Comparison of ENCODE assay signal across 8 cellular contexts in the genomic region with DNA sequence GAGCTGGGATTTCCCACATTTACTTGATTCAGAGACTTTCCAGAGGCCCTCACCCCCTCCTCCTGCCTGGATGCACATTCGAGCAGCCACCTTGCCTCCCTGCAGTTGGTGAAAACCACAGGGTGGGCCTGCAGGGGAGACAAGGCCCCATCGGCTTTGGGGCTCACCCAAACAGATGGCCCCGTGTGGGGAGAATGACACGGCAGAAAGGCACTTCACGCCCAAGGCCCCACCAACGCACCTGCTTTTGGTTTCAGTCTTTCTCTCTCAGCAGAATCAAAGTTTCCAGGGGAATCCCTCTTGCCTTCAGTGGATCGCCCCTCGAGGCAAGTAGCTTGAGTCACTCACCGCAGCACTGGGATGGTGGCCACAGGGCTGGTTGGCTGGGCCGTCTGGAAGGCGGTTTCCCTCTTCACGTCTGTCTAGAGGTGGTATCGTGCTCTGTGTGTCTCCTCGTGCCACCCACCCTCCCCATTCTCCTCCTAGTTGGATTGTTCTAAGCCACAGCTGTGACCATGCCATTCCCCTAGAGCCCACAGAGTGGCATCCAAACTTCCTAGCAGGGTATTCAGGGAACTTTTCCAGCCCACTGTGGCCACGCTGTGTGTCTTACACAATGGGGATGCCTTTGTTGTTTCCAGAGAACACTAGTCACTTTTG. TPM values are rescaled to one million over a fixed set of nuclear protein-coding genes. Genes with fewer than 3 reads are reported as not detected.
DNase-seq lines count a peak whose midpoint lies in the region; ATAC-seq and TF ChIP-seq lines count a peak whose summit lies in the region.

No MANE protein-coding gene starts in this region.

- H3K27me3 Mint-ChIP-seq in activated CD8-positive, alpha-beta T cell treated with anti-CD3 and anti-CD28 coated beads for 36 hours: peaks cover 9% of the 10 kb centered on the region
- H3K27me3 Mint-ChIP-seq in stimulated activated naive CD8-positive, alpha-beta T cell treated with anti-CD3 and anti-CD28 coated beads, Interleukin-15, amount 100 ng/mL, for 72 hours: peaks cover 16% of the 10 kb centered on the region

- CTCF ChIA-PET in activated CD8-positive, alpha-beta T cell treated with anti-CD3 and anti-CD28 coated beads for 36 hours (lab: Charles Lee): interaction anchor here (1.2 to 1.5 kb wide), 2 partner anchors 8 to 23 kb away, joined by 3 to 7 read pairs; no protein-coding TSS in a partner anchor

- ATAC-seq in GM19328 (IDR thresholded peaks at IDR 0.05; ENCODE audit: unreplicated experiment) (peak; percentile 80), HG03280 (IDR thresholded peaks at IDR 0.05; ENCODE audit: unreplicated experiment) (peak; percentile 84)
- peak; percentile 82 for ATAC-seq in activated CD8-positive, alpha-beta T cell treated with anti-CD3 and anti-CD28 coated beads for 36 hours
- peak; percentile 94 for ATAC-seq in stimulated activated naive CD8-positive, alpha-beta T cell treated with anti-CD3 and anti-CD28 coated beads, Interleukin-15, amount 100 ng/mL, for 72 hours

- DNase-seq in activated CD8-positive, alpha-beta T cell treated with anti-CD3 and anti-CD28 coated beads for 36 hours: peak; percentile 98
- DNase-seq in inferior parietal cortex (ENCODE audit: extremely low spot score): peak; percentile 58
- peak; percentile 85 to 95 for DNase-seq in stimulated activated naive CD8-positive, alpha-beta T cell treated with anti-CD3 and anti-CD28 coated beads, Interleukin-15, amount 100 ng/mL, for 72 hours
- no peak for DNase-seq in tibial artery
- no peak for DNase-seq in middle frontal gyrus (ENCODE audit: extremely low spot score, low spot score)
- DNase-seq in NCI-H345 treated with DMSO at 0.1 percent for 48 hours (lab: John Stamatoyannopoulos, UW; ENCODE audit: unreplicated experiment): no peak

- POLR2A ChIA-PET in activated CD8-positive, alpha-beta T cell treated with anti-CD3 and anti-CD28 coated beads for 36 hours (lab: Charles Lee): interaction anchor here (0.8 to 1.9 kb wide), 10 partner anchors 8 to 90 kb away, joined by 3 to 10 read pairs (median 4); partner anchors contain the start of genes ALG2 and SEC61B

- H3K9me3 ChIP-seq in tibial artery: no peaks in the 10 kb centered on the region

- no peaks in the 10 kb centered on the region for H3K27me3 ChIP-seq in tibial artery

- H3K27ac ChIP-seq in tibial artery: no peak overlapping the region

- H3K4me3 Mint-ChIP-seq in activated CD8-positive, alpha-beta T cell treated with anti-CD3 and anti-CD28 coated beads for 36 hours: peak overlapping the region; percentile 46
- peak overlapping the region; percentile 71 to 83 for H3K4me3 Mint-ChIP-seq in stimulated activated naive CD8-positive, alpha-beta T cell treated with anti-CD3 and anti-CD28 coated beads, Interleukin-15, amount 100 ng/mL, for 72 hours

- intact Hi-C loops in activated CD8-positive, alpha-beta T cell treated with anti-CD3 and anti-CD28 coated beads for 36 hours (cut with micrococcal nuclease): loop anchor here (2.0 to 5.0 kb wide), 2 partner anchors 73 to 568 kb away; partner anchors contain the start of gene NR4A3
- intact Hi-C loops in tibial artery (cut with DNase I; ENCODE audit: low total_unique reads): no loop called here

- no peaks in the 10 kb centered on the region for H3K9me3 Mint-ChIP-seq in activated CD8-positive, alpha-beta T cell treated with anti-CD3 and anti-CD28 coated beads for 36 hours
- no peaks in the 10 kb centered on the region for H3K9me3 Mint-ChIP-seq in stimulated activated naive CD8-positive, alpha-beta T cell treated with anti-CD3 and anti-CD28 coated beads, Interleukin-15, amount 100 ng/mL, for 72 hours

- H3K4me1 Mint-ChIP-seq in activated CD8-positive, alpha-beta T cell treated with anti-CD3 and anti-CD28 coated beads for 36 hours (ENCODE audit: low read depth): peaks cover 40% of the 10 kb centered on the region
- H3K4me1 Mint-ChIP-seq in stimulated activated naive CD8-positive, alpha-beta T cell treated with anti-CD3 and anti-CD28 coated beads, Interleukin-15, amount 100 ng/mL, for 72 hours: peaks cover 61% of the 10 kb centered on the region

- no peak for TF ChIP-seq CTCF in activated CD8-positive, alpha-beta T cell treated with anti-CD3 and anti-CD28 coated beads for 36 hours (IDR thresholded peaks at IDR 0.05)
- no peak for TF ChIP-seq CTCF in tibial artery (IDR thresholded peaks at IDR 0.05)

- no peak overlapping the region for H3K4me3 ChIP-seq in tibial artery

- peak overlapping the region; percentile 95 for H3K27ac Mint-ChIP-seq in activated CD8-positive, alpha-beta T cell treated with anti-CD3 and anti-CD28 coated beads for 36 hours
- H3K27ac Mint-ChIP-seq in stimulated activated naive CD8-positive, alpha-beta T cell treated with anti-CD3 and anti-CD28 coated beads, Interleukin-15, amount 100 ng/mL, for 72 hours: peak overlapping the region; percentile 94 to 96

- H3K36me3 ChIP-seq in tibial artery: no peaks in the 10 kb centered on the region

- peaks cover 0 to 2% (median 0%) of the 10 kb centered on the region in 4 donors for H3K4me1 ChIP-seq in tibial artery

- H3K36me3 Mint-ChIP-seq in activated CD8-positive, alpha-beta T cell treated with anti-CD3 and anti-CD28 coated beads for 36 hours (ENCODE audit: low read depth): no peaks in the 10 kb centered on the region

RNA-seq across cellular contexts. Expression of gene SEC61B, which starts 31.8 kb away (rescaled TPM):
- total RNA-seq in activated CD8-positive, alpha-beta T cell treated with anti-CD3 and anti-CD28 coated beads for 36 hours: 100 to 1,000 TPM; 140 to 149 TPM

RNA-seq across cellular contexts. Expression of gene ALG2, which starts 32.2 kb away (rescaled TPM):
- 10 to 100 TPM; 24.1 to 27.0 TPM for total RNA-seq in activated CD8-positive, alpha-beta T cell treated with anti-CD3 and anti-CD28 coated beads for 36 hours

Comparison
In these comparisons a context has a peak if more than half of its experiments do, and no peak if none do; other contexts are left out.
1. DNase-seq: peak in activated CD8-positive, alpha-beta T cell treated with anti-CD3 and anti-CD28 coated beads for 36 hours (single experiment), inferior parietal cortex (single experiment) and stimulated activated naive CD8-positive, alpha-beta T cell treated with anti-CD3 and anti-CD28 coated beads, Interleukin-15, amount 100 ng/mL, for 72 hours (2 of 2); none in tibial artery (0 of 2), middle frontal gyrus (single experiment) and NCI-H345 treated with DMSO at 0.1 percent for 48 hours (single experiment).
2. Peak in every context shown above with its lines, with median percentiles within 50 percentile points of each other: ATAC-seq.